31 cellular contexts compared by ENCODE assay signal in genomic region chr9:82431121-82431520, GRCh38.
DNase-seq lines count a peak whose midpoint lies in the region; ATAC-seq, FAIRE-seq and TF ChIP-seq lines count a peak whose summit lies in the region.
"Had no signal": no experiment of that assay in that cellular context is flagged by ENCODE, and none has a peak within 500 bp of the region (broad histone marks: within the 10 kb centered on the region; RNA-seq: fewer than 3 reads in every experiment).

No MANE protein-coding gene starts in this region.

- no peaks in the 10 kb centered on the region for H3K4me1 ChIP-seq in kidney (ENCODE audit: control insufficient read depth in 1 of 2, insufficient read depth in 1 of 2, low read depth in 1 of 2, low read length in 2 of 2)
- H3K4me1 ChIP-seq: A549; BE2C; BLaER1; BLaER1 treated with 17β-estradiol and CSF1 and Interleukin-3, amounts not matched to agents 10 nM and 100 nM; Caco-2 had no signal

- no peaks in the 10 kb centered on the region for H3K36me3 ChIP-seq in kidney (ENCODE audit: control insufficient read depth in 1 of 2, insufficient read depth in 2 of 2, low read length in 2 of 2)
- H3K36me3 ChIP-seq: BE2C; BLaER1; BLaER1 treated with 17β-estradiol and CSF1 and Interleukin-3, amounts not matched to agents 10 nM and 100 nM had no signal

- peak; percentile 59 for DNase-seq in kidney
- peak; percentile 77 for DNase-seq in posterior vena cava (ENCODE audit: low spot score)
- no peak for DNase-seq in GM13977 (ENCODE audit: low spot score)
- DNase-seq: 8988T; ACHN; AML-193; BE2C; C1 segment of cervical spinal cord; Caco-2; Calu3; CD4-positive, alpha-beta memory T cell; CD4-positive, alpha-beta T cell; CD4-positive, CD25-positive, alpha-beta regulatory T cell; CD8-positive, alpha-beta memory T cell; CD8-positive, alpha-beta T cell; COR-L47; DMS 273 treated with DMSO at 0.1 percent for 48 hours; DMS153; DMS53; DMS79; DMS79 treated with DMSO at 0.1 percent for 48 hours; DND-41; EL had no signal

- no peak for FAIRE-seq in kidney (lab: Jason Lieb, UNC)
- FAIRE-seq: A204.1, A549, D721Med had no signal

- H3K27ac ChIP-seq in kidney (ENCODE audit: low read depth in 2 of 2, low read length in 2 of 2) = no peak overlapping the region
- H3K27ac ChIP-seq: 22Rv1; A549; BLaER1; BLaER1 treated with 17β-estradiol and CSF1 and Interleukin-3, amounts not matched to agents 10 nM and 100 nM; C4-2B had no signal

- intact Hi-C loops in kidney (cut with DNase I) = no loop called here
- intact Hi-C loops in posterior vena cava (cut with DNase I) = no loop called here

- TF ChIP-seq CTCF in kidney (IDR thresholded peaks at IDR 0.05; ENCODE audit: borderline replicate concordance, extremely low read depth, insufficient read depth) (no peak), GM13977 (IDR thresholded peaks at IDR 0.05; ENCODE audit: extremely low read depth, insufficient read depth, missing control alignments) (no peak)

- no peak overlapping the region for H3K4me3 ChIP-seq in kidney (ENCODE audit: low read length in 2 of 2)
- H3K4me3 ChIP-seq: A549; BLaER1; BLaER1 treated with 17β-estradiol and CSF1 and Interleukin-3, amounts not matched to agents 10 nM and 100 nM had no signal

- H3K9me3 ChIP-seq in kidney (ENCODE audit: control insufficient read depth in 1 of 2, low read length in 2 of 2) = no peaks in the 10 kb centered on the region
- H3K9me3 ChIP-seq: A549, BE2C, Caco-2 had no signal

- in situ Hi-C loops in GM13977 (cut with MboI; ENCODE audit: low pct_unique_long_range_greater_than_20kb, low sequenced_read_pairs, unreplicated experiment) = no loop called here

- no peak overlapping the region for H3K9ac ChIP-seq in kidney (ENCODE audit: low read length in 2 of 2)
- H3K9ac ChIP-seq: BLaER1; BLaER1 treated with 17β-estradiol and CSF1 and Interleukin-3, amounts not matched to agents 10 nM and 100 nM had no signal

- no peak for ATAC-seq in HG03521 (IDR thresholded peaks at IDR 0.05; ENCODE audit: unreplicated experiment)
- ATAC-seq: A549; CD8-positive, alpha-beta T cell had no signal
